ENCODE assay signal across 21 cellular contexts in the genomic region with DNA sequence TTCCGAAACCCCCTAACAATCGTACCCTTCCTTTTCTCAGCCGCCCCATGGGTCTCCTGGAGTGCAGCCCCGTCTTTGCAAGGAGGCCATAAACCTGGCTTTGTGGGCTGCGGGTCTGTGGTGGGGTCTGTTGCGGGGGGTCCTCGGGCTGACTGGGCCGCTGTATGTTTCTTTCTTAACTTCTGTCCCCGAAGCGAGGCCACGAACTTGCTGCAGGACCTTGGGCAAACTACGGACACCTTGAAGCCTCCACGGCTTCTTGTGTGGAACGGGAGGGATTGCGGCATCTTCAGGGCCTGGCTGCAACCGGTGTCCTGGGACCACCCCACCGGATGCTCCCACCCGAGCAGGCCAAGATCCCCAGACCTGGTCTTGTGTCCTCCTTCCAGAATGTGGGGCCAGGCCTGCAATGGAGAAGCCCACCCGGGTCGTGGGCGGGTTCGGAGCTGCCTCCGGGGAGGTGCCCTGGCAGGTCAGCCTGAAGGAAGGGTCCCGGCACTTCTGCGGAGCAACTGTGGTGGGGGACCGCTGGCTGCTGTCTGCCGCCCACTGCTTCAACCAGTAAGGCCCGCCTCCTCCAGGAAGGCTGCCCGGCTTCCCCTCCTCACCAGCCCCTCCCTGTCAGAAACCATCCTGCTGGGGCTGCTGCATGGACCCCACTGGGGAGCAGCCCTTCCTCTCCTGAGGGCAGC. TPM values are rescaled to one million over a fixed set of nuclear protein-coding genes. Genes with fewer than 3 reads are reported as not detected.
"Had no signal": no experiment of that assay in that cellular context is flagged by ENCODE, and none has a peak within 500 bp of the region (broad histone marks: within the 10 kb centered on the region; RNA-seq: fewer than 3 reads in every experiment).

No MANE protein-coding gene starts in this region.

- H3K9me3 ChIP-seq: adrenal gland, body of pancreas, ovary, suprapubic skin had no signal

- H3K4me3 Mint-ChIP-seq: activated B cell treated with CpG ODN at 0.5 μM for 24 hours; activated CD4-positive, alpha-beta T cell treated with anti-CD3 and anti-CD28 coated beads, Interleukin-2, amount 10 ng/mL, durations not matched to agents 24 days and 14 days; activated T-helper 17 cell treated with anti-CD3 and anti-CD28 coated beads, Interleukin-2, amount 50 U/mL, for 72 hours; central memory CD8-positive, alpha-beta T cell; neural crest cell; type B pancreatic cell had no signal

- H3K9me3 Mint-ChIP-seq: activated T-helper 17 cell treated with anti-CD3 and anti-CD28 coated beads, Interleukin-2, amount 50 U/mL, for 72 hours; central memory CD8-positive, alpha-beta T cell; neural crest cell; type B pancreatic cell had no signal

- DNase-seq: activated B cell treated with CpG ODN at 0.5 μM for 24 hours; activated CD4-positive, alpha-beta T cell treated with anti-CD3 and anti-CD28 coated beads, Interleukin-2, amount 10 ng/mL, durations not matched to agents 24 days and 14 days; activated naive CD4-positive, alpha-beta T cell treated with anti-CD3 and anti-CD28 coated beads, Interleukin-2, amount 50 U/mL, for 16 hours; adrenal gland; body of pancreas; cortex of kidney; effector CD8-positive, alpha-beta T cell; head of caudate nucleus; ovary; stimulated activated CD4-positive, alpha-beta T cell treated with anti-CD3 and anti-CD28 coated beads, Interleukin-4, amount 100 ng/mL, for 1 hour; stimulated activated CD8-positive, alpha-beta memory T cell treated with anti-CD3 and anti-CD28 coated beads, Interleukin-4, amount 100 ng/mL, for 48 hours; stimulated activated naive CD8-positive, alpha-beta T cell treated with anti-CD3 and anti-CD28 coated beads, Interleukin-15, Interleukin-2, amounts not matched to agents 100 U/mL and 50 U/mL, for 24 hours had no signal

- H3K4me3 ChIP-seq: adrenal gland, body of pancreas, ovary, suprapubic skin had no signal

- H3K4me1 Mint-ChIP-seq: activated B cell treated with CpG ODN at 0.5 μM for 24 hours; activated T-helper 17 cell treated with anti-CD3 and anti-CD28 coated beads, Interleukin-2, amount 50 U/mL, for 72 hours; central memory CD8-positive, alpha-beta T cell; neural crest cell had no signal

- H3K27me3 ChIP-seq: adrenal gland, body of pancreas, ovary, suprapubic skin had no signal

- H3K27ac Mint-ChIP-seq: activated B cell treated with CpG ODN at 0.5 μM for 24 hours; activated CD4-positive, alpha-beta T cell treated with anti-CD3 and anti-CD28 coated beads, Interleukin-2, amount 10 ng/mL, durations not matched to agents 24 days and 14 days; activated T-helper 17 cell treated with anti-CD3 and anti-CD28 coated beads, Interleukin-2, amount 50 U/mL, for 72 hours; type B pancreatic cell had no signal

- FAIRE-seq: islet of Langerhans had no signal

- ATAC-seq: activated T-helper 17 cell treated with anti-CD3 and anti-CD28 coated beads, Interleukin-2, amount 50 U/mL, for 72 hours; stimulated activated naive CD8-positive, alpha-beta T cell treated with anti-CD3 and anti-CD28 coated beads, Interleukin-15, Interleukin-2, amounts not matched to agents 100 U/mL and 50 U/mL, for 24 hours had no signal

- H3K36me3 ChIP-seq: adrenal gland, ovary had no signal

- H3K27ac ChIP-seq: adrenal gland, body of pancreas, ovary, suprapubic skin had no signal

- H3K4me1 ChIP-seq: adrenal gland, body of pancreas, suprapubic skin had no signal

- H3K27me3 Mint-ChIP-seq: activated CD4-positive, alpha-beta T cell treated with anti-CD3 and anti-CD28 coated beads, Interleukin-2, amount 10 ng/mL, durations not matched to agents 24 days and 14 days; activated T-helper 17 cell treated with anti-CD3 and anti-CD28 coated beads, Interleukin-2, amount 50 U/mL, for 72 hours had no signal

RNA-seq across cellular contexts. Expression of gene TMPRSS9, which starts 55.4 kb away (rescaled TPM):
- total RNA-seq: activated B cell treated with CpG ODN at 0.5 μM for 24 hours; activated CD4-positive, alpha-beta T cell treated with anti-CD3 and anti-CD28 coated beads, Interleukin-2, amount 10 ng/mL, durations not matched to agents 24 days and 14 days; activated T-helper 17 cell treated with anti-CD3 and anti-CD28 coated beads, Interleukin-2, amount 50 U/mL, for 72 hours; body of pancreas; epithelial cell of proximal tubule; mesenteric fat pad; suprapubic skin; T-helper 1 cell treated with Interleukin-12 subunit alpha and Interleukin-12 subunit beta and Interleukin-4 antibody, amounts not matched to agents 30 ng/mL and 1 ng/mL, for 36 hours had no signal
